Comparison of ENCODE assay signal across 8 cellular contexts in the genomic region with DNA sequence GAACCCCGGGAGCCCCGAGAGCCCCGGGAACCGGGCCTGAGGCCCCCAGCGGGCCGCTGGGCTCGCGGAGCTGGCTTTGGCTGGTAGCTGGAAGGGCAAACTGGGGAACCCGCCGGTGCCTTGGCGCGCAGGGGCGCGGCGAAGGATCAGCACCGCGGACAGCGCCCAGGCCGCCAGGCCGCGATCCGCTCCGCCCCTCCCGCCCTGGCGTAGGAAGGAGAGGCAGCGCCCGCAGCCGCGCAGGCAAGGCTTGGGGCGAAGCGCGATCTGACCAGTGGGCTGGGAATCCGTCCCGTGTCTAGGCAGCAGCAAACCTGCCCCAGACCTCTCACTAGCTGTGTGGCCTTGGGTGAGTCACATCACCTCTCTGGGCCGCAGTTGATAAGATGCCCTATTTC. TPM values are rescaled to one million over a fixed set of nuclear protein-coding genes. Genes with fewer than 3 reads are reported as not detected.
A peak's percentile ranks its signal among the peaks of the same experiment; 100 is the strongest.
DNase-seq lines count a peak whose midpoint lies in the region; ATAC-seq and TF ChIP-seq lines count a peak whose summit lies in the region.

No MANE protein-coding gene starts in this region.

- H3K27me3 ChIP-seq in breast epithelium: peaks cover 2 to 58% of the 10 kb centered on the region in 2 donors

- peak overlapping the region in 2 of 3 donors; percentile 24 to 54 for H3K4me3 ChIP-seq in breast epithelium

- H3K9me3 Mint-ChIP-seq in immature natural killer cell: peaks cover 0 to 3% (median 0%) of the 10 kb centered on the region in 6 donors

- H3K4me1 Mint-ChIP-seq in immature natural killer cell: peaks cover 3 to 6% of the 10 kb centered on the region in 2 donors

- H3K36me3 Mint-ChIP-seq in immature natural killer cell: no peaks in the 10 kb centered on the region

- H3K27me3 Mint-ChIP-seq in immature natural killer cell (ENCODE audit: low read depth in 3 of 3): peaks cover 23 to 30% (median 27%) of the 10 kb centered on the region in 3 donors

- no peaks in the 10 kb centered on the region for H3K9me3 ChIP-seq in breast epithelium

- H3K4me1 ChIP-seq in breast epithelium: no peaks in the 10 kb centered on the region

- ATAC-seq in GM18505 (IDR thresholded peaks at IDR 0.05; ENCODE audit: unreplicated experiment): no peak
- ATAC-seq in HG02870 (IDR thresholded peaks at IDR 0.05; ENCODE audit: unreplicated experiment): no peak

- no peak overlapping the region for H3K4me3 Mint-ChIP-seq in immature natural killer cell

- DNase-seq in GM04504 (ENCODE audit: low read depth): peak; percentile 21
- peak; percentile 24 for DNase-seq in NCI-H1092 (lab: John Stamatoyannopoulos, UW)
- peak; percentile 37 to 56 (median 44) for DNase-seq in activated CD4-positive, CD25-positive, alpha-beta regulatory T cell (lab: John Stamatoyannopoulos, UW)
- DNase-seq in breast epithelium (ENCODE audit: low spot score in 2 of 2): peak; percentile 22 to 67
- DNase-seq in immature natural killer cell: peak; percentile 71 to 76 (median 71)
- DNase-seq in stimulated activated CD4-positive, alpha-beta T cell treated with anti-CD3 and anti-CD28 coated beads, Interleukin-15, amount 100 ng/mL, for 1 hour (ENCODE audit: low read depth in 1 of 2, low spot score in 1 of 2): peak; percentile 48 to 64

- no peak for TF ChIP-seq CTCF in breast epithelium (IDR thresholded peaks at IDR 0.05)

- H3K36me3 ChIP-seq in breast epithelium: no peaks in the 10 kb centered on the region

- H3K27ac ChIP-seq in breast epithelium: no peak overlapping the region

- TF ChIP-seq POLR2A in breast epithelium (IDR thresholded peaks at IDR 0.05) (no peak), GM18505 (IDR thresholded peaks at IDR 0.05; ENCODE audit: borderline replicate concordance, extremely low read depth, insufficient read depth, insufficient read length) (no peak)

- intact Hi-C loops in breast epithelium (cut with DNase I; ENCODE audit: low total_unique reads): no loop called here

- H3K27ac Mint-ChIP-seq in immature natural killer cell: no peak overlapping the region

RNA-seq across cellular contexts. Expression of a gene that starts 0.3 kb away (rescaled TPM):
- total RNA-seq in breast epithelium: under 1 TPM in 1 of 3 donors, not detected in 2; 0.33 TPM
- not detected for polyA plus RNA-seq in immature natural killer cell

RNA-seq across cellular contexts. Expression of a gene that starts 38.2 kb away (rescaled TPM):
- total RNA-seq in breast epithelium: 10 to 100 TPM; 37.6 to 77.7 (median 50.6) TPM
- polyA plus RNA-seq in immature natural killer cell: 10 to 100 TPM in 1 of 3 donors, 1 to 10 TPM in 2; 4.6 to 11.6 (median 7.4) TPM

RNA-seq across cellular contexts. Expression of a gene that starts 46.5 kb away (rescaled TPM):
- total RNA-seq in breast epithelium: 10 to 100 TPM in 2 of 3 donors, 1 to 10 TPM in 1; 5.3 to 23.4 (median 10.8) TPM
- 10 to 100 TPM in 1 of 3 donors, 1 to 10 TPM in 2; 2.5 to 28.9 (median 6.4) TPM for polyA plus RNA-seq in immature natural killer cell

Comparison
In these comparisons a context has a peak if more than half of its experiments do, and no peak if none do; other contexts are left out.
1. DNase-seq: peak in every context shown above with its lines; median percentile 71 in immature natural killer cell; 56 in stimulated activated CD4-positive, alpha-beta T cell treated with anti-CD3 and anti-CD28 coated beads, Interleukin-15, amount 100 ng/mL, for 1 hour; 44 in activated CD4-positive, CD25-positive, alpha-beta regulatory T cell; 44 in breast epithelium; 24 in NCI-H1092; 21 in GM04504.